Comparison of ENCODE assay signal across 1 cellular context in genomic region chr2:120398961-120399888, GRCh38.
TF ChIP-seq lines count a peak whose summit lies in the region.

No MANE protein-coding gene starts in this region.

TF ChIP-seq in HepG2, 621 proteins besides CTCF, POLR2A, EP300 and RAD21 (continued from another document and continues in another):
- TF ChIP-seq NR0B2 (CRISPR knock-in tag; IDR thresholded peaks at IDR 0.05) (no peak; the same call in 1 of the 2 replicates), SNAPC2 (CRISPR knock-in tag; IDR thresholded peaks at IDR 0.05) (no peak), ZFP37 (CRISPR knock-in tag; IDR thresholded peaks at IDR 0.05; ENCODE audit: borderline replicate concordance) (peak; percentile 85), ZBTB21 (CRISPR knock-in tag; IDR thresholded peaks at IDR 0.05) (peak; percentile 59; the same call in 1 of the 2 replicates), CENPT (CRISPR knock-in tag; IDR thresholded peaks at IDR 0.05; ENCODE audit: low read depth) (no peak), ZNF33A (CRISPR knock-in tag; IDR thresholded peaks at IDR 0.05; ENCODE audit: borderline replicate concordance) (no peak), ZSCAN9 (CRISPR knock-in tag; IDR thresholded peaks at IDR 0.05; ENCODE audit: borderline replicate concordance) (peak; percentile 92), ZNF549 (CRISPR knock-in tag; IDR thresholded peaks at IDR 0.05) (no peak), FOXP4 (CRISPR knock-in tag; IDR thresholded peaks at IDR 0.05) (peak; percentile 92), ZNF784 (CRISPR knock-in tag; IDR thresholded peaks at IDR 0.05; ENCODE audit: borderline replicate concordance) (no peak), HDAC6 (IDR thresholded peaks at IDR 0.05; ENCODE audit: low read depth, low read length) (no peak), HOXA9 (CRISPR knock-in tag; IDR thresholded peaks at IDR 0.05; ENCODE audit: borderline replicate concordance) (0 out of 2 replicates have a peak, but pooled peaks have one; percentile 50), SP140L (CRISPR knock-in tag; IDR thresholded peaks at IDR 0.05; ENCODE audit: borderline replicate concordance) (peak; percentile 75; the same call in 1 of the 2 replicates), PHF8 (CRISPR knock-in tag; IDR thresholded peaks at IDR 0.05) (no peak), SP4 (CRISPR knock-in tag; IDR thresholded peaks at IDR 0.05) (peak; percentile 69; the same call in 1 of the 2 replicates), RAD51 (IDR thresholded peaks at IDR 0.05; ENCODE audit: borderline replicate concordance) (no peak), ZNF550 (CRISPR knock-in tag; IDR thresholded peaks at IDR 0.05; ENCODE audit: borderline replicate concordance) (no peak), ELF1 (CRISPR knock-in tag; IDR thresholded peaks at IDR 0.05) (peak; percentile 95), MED1 (CRISPR knock-in tag; IDR thresholded peaks at IDR 0.05) (peak; percentile 85), FOXO1 (CRISPR knock-in tag; IDR thresholded peaks at IDR 0.05) (peak; percentile 86), GMEB1 (CRISPR knock-in tag; IDR thresholded peaks at IDR 0.05; ENCODE audit: borderline replicate concordance) (no peak), ZNF839 (CRISPR knock-in tag; IDR thresholded peaks at IDR 0.05; ENCODE audit: borderline replicate concordance) (no peak), HOXA7 (CRISPR knock-in tag; IDR thresholded peaks at IDR 0.05) (no peak), ZNF607 (CRISPR knock-in tag; IDR thresholded peaks at IDR 0.05; ENCODE audit: borderline replicate concordance) (peak; percentile 92), ZNF552 (CRISPR knock-in tag; IDR thresholded peaks at IDR 0.05; ENCODE audit: borderline replicate concordance) (no peak), ZNF564 (CRISPR knock-in tag; IDR thresholded peaks at IDR 0.05) (peak; percentile 65; the same call in 1 of the 2 replicates), RXRB (CRISPR knock-in tag; IDR thresholded peaks at IDR 0.05; ENCODE audit: borderline replicate concordance) (peak; percentile 82), KAT7 (CRISPR knock-in tag; IDR thresholded peaks at IDR 0.05; ENCODE audit: borderline replicate concordance) (0 out of 2 replicates have a peak, but pooled peaks have one; percentile 50), NFKBIZ (CRISPR knock-in tag; IDR thresholded peaks at IDR 0.05) (0 out of 2 replicates have a peak, but pooled peaks have one; percentile 53), MXD4 (CRISPR knock-in tag; IDR thresholded peaks at IDR 0.05) (peak; percentile 90; the same call in 1 of the 2 replicates), ZFP62 (CRISPR knock-in tag; IDR thresholded peaks at IDR 0.05) (no peak), ZNF589 (CRISPR knock-in tag; conservative IDR thresholded peaks at IDR 0.05) (no peak), ZNF382 (CRISPR knock-in tag; IDR thresholded peaks at IDR 0.05; ENCODE audit: borderline replicate concordance) (no peak), ZFY (CRISPR knock-in tag; IDR thresholded peaks at IDR 0.05) (peak; percentile 52), ZNF260 (CRISPR knock-in tag; IDR thresholded peaks at IDR 0.05; ENCODE audit: borderline replicate concordance, low read depth) (no peak), AHR (CRISPR knock-in tag; IDR thresholded peaks at IDR 0.05) (no peak; the same call in 1 of the 2 replicates), FOXA3 (CRISPR knock-in tag; IDR thresholded peaks at IDR 0.05) (peak; percentile 93), ZNF660 (CRISPR knock-in tag; IDR thresholded peaks at IDR 0.05; ENCODE audit: borderline replicate concordance, low read depth) (no peak), RARG (CRISPR knock-in tag; IDR thresholded peaks at IDR 0.05; ENCODE audit: low read depth) (no peak), ZNF563 (CRISPR knock-in tag; IDR thresholded peaks at IDR 0.05) (no peak; the same call in 1 of the 2 replicates), ZKSCAN1 (IDR thresholded peaks at IDR 0.05; ENCODE audit: low read length) (no peak)
- TF ChIP-seq, protein P1, sequence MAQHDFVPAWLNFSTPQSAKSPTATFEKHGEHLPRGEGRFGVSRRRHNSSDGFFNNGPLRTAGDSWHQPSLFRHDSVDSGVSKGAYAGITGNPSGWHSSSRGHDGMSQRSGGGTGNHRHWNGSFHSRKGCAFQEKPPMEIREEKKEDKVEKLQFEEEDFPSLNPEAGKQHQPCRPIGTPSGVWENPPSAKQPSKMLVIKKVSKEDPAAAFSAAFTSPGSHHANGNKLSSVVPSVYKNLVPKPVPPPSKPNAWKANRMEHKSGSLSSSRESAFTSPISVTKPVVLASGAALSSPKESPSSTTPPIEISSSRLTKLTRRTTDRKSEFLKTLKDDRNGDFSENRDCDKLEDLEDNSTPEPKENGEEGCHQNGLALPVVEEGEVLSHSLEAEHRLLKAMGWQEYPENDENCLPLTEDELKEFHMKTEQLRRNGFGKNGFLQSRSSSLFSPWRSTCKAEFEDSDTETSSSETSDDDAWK (CRISPR knock-in tag; IDR thresholded peaks at IDR 0.05), result no peak
- TF ChIP-seq, protein P2, sequence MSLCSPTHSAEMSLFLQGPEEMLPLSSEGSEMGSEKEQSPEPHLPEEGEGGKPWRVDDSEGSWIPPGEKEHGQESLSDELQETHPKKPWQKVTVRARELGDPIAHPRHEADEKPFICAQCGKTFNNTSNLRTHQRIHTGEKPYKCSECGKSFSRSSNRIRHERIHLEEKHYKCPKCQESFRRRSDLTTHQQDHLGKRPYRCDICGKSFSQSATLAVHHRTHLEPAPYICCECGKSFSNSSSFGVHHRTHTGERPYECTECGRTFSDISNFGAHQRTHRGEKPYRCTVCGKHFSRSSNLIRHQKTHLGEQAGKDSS (CRISPR knock-in tag; IDR thresholded peaks at IDR 0.05; ENCODE audit: borderline replicate concordance, low read depth), result peak; percentile 75; the same call in 1 of the 2 replicates
- TF ChIP-seq, protein P3, sequence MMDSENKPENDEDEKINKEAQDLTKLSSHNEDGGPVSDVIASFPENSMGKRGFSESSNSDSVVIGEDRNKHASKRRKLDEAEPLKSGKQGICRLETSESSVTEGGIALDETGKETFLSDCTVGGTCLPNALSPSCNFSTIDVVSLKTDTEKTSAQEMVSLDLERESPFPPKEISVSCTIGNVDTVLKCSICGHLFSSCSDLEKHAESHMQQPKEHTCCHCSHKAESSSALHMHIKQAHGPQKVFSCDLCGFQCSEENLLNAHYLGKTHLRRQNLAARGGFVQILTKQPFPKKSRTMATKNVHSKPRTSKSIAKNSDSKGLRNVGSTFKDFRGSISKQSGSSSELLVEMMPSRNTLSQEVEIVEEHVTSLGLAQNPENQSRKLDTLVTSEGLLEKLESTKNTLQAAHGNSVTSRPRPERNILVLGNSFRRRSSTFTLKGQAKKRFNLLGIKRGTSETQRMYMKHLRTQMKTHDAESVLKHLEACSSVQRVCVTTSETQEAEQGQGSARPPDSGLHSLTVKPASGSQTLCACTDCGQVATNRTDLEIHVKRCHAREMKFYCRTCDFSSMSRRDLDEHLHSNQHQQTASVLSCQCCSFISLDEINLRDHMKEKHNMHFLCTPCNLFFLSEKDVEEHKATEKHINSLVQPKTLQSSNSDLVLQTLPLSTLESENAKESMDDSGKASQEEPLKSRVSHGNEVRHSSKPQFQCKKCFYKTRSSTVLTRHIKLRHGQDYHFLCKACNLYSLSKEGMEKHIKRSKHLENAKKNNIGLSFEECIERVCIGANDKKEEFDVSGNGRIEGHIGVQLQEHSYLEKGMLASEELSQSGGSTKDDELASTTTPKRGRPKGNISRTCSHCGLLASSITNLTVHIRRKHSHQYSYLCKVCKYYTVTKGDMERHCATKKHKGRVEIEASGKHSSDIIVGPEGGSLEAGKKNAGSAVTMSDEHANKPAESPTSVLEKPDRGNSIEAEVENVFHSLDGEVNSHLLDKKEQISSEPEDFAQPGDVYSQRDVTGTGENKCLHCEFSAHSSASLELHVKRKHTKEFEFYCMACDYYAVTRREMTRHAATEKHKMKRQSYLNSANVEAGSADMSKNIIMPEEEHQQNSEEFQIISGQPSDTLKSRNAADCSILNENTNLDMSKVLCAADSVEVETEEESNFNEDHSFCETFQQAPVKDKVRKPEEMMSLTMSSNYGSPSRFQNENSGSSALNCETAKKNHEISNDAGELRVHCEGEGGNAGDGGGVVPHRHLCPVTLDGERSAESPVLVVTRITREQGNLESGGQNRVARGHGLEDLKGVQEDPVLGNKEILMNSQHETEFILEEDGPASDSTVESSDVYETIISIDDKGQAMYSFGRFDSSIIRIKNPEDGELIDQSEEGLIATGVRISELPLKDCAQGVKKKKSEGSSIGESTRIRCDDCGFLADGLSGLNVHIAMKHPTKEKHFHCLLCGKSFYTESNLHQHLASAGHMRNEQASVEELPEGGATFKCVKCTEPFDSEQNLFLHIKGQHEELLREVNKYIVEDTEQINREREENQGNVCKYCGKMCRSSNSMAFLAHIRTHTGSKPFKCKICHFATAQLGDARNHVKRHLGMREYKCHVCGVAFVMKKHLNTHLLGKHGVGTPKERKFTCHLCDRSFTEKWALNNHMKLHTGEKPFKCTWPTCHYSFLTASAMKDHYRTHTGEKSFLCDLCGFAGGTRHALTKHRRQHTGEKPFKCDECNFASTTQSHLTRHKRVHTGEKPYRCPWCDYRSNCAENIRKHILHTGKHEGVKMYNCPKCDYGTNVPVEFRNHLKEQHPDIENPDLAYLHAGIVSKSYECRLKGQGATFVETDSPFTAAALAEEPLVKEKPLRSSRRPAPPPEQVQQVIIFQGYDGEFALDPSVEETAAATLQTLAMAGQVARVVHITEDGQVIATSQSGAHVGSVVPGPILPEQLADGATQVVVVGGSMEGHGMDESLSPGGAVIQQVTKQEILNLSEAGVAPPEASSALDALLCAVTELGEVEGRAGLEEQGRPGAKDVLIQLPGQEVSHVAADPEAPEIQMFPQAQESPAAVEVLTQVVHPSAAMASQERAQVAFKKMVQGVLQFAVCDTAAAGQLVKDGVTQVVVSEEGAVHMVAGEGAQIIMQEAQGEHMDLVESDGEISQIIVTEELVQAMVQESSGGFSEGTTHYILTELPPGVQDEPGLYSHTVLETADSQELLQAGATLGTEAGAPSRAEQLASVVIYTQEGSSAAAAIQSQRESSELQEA (CRISPR knock-in tag; IDR thresholded peaks at IDR 0.05; ENCODE audit: not compliant biosample characterization), result no peak
- TF ChIP-seq, protein P4, sequence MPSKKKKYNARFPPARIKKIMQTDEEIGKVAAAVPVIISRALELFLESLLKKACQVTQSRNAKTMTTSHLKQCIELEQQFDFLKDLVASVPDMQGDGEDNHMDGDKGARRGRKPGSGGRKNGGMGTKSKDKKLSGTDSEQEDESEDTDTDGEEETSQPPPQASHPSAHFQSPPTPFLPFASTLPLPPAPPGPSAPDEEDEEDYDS (CRISPR knock-in tag; IDR thresholded peaks at IDR 0.05), result 0 out of 2 replicates have a peak, but pooled peaks have one; percentile 27
- TF ChIP-seq, protein P5, sequence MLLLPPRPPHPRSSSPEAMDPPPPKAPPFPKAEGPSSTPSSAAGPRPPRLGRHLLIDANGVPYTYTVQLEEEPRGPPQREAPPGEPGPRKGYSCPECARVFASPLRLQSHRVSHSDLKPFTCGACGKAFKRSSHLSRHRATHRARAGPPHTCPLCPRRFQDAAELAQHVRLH (CRISPR knock-in tag; IDR thresholded peaks at IDR 0.05; ENCODE audit: borderline replicate concordance, low read depth), result peak; percentile 68
